ENCODE assay signal across 1 cellular context in genomic region chr6:28080631-28081485, GRCh38.
TF ChIP-seq lines count a peak whose summit lies in the region.

No MANE protein-coding gene starts in this region.

TF ChIP-seq in HepG2, 621 proteins besides CTCF, POLR2A, EP300 and RAD21 (continued from another document and continues in another):
- peak; percentile 82 for TF ChIP-seq ZNF275 (CRISPR knock-in tag; IDR thresholded peaks at IDR 0.05; ENCODE audit: borderline replicate concordance)
- peak; percentile 98 for TF ChIP-seq SIN3B (IDR thresholded peaks at IDR 0.05; ENCODE audit: low read length)
- TF ChIP-seq ZSCAN21 (CRISPR knock-in tag; IDR thresholded peaks at IDR 0.05; ENCODE audit: borderline replicate concordance) = peak; percentile 85
- TF ChIP-seq TBX3 (IDR thresholded peaks at IDR 0.05; ENCODE audit: borderline replicate concordance) = no peak; the same call in 1 of the 2 replicates
- TF ChIP-seq ZNF660 (CRISPR knock-in tag; IDR thresholded peaks at IDR 0.05; ENCODE audit: borderline replicate concordance, low read depth) = no peak
- TF ChIP-seq RCOR2 (CRISPR knock-in tag; IDR thresholded peaks at IDR 0.05) = 0 out of 2 replicates have a peak, but pooled peaks have one; percentile 33
- no peak for TF ChIP-seq NONO (IDR thresholded peaks at IDR 0.05)
- peak; percentile 96 for TF ChIP-seq NONO (CRISPR knock-in tag; conservative IDR thresholded peaks at IDR 0.05)
- TF ChIP-seq SMC3 (IDR thresholded peaks at IDR 0.05; ENCODE audit: low read length) = 0 out of 2 replicates have a peak, but pooled peaks have one; percentile 4
- TF ChIP-seq SOX13 (IDR thresholded peaks at IDR 0.05) = 0 out of 2 replicates have a peak, but pooled peaks have one; percentile 10
- peak in 1 of 2 experiments; percentile 71; a peak in 2 of 4 replicates for TF ChIP-seq SOX13 (CRISPR knock-in tag; conservative IDR thresholded peaks at IDR 0.05 in 1 of 2, IDR thresholded peaks at IDR 0.05 in 1 of 2)
- peak; percentile 73 for TF ChIP-seq ZBTB20 (CRISPR knock-in tag; IDR thresholded peaks at IDR 0.05; ENCODE audit: borderline replicate concordance, low read depth)
- TF ChIP-seq ZBTB7B (CRISPR knock-in tag; IDR thresholded peaks at IDR 0.05) = peak; percentile 45; the same call in 1 of the 2 replicates
- TF ChIP-seq NCOA2 (CRISPR knock-in tag; IDR thresholded peaks at IDR 0.05) = peak; percentile 71; the same call in 1 of the 2 replicates
- TF ChIP-seq RELA (CRISPR knock-in tag; IDR thresholded peaks at IDR 0.05) = no peak
- peak; percentile 99 for TF ChIP-seq YEATS4 (CRISPR knock-in tag; IDR thresholded peaks at IDR 0.05; ENCODE audit: borderline replicate concordance)
- TF ChIP-seq PPARG (CRISPR knock-in tag; conservative IDR thresholded peaks at IDR 0.05) = 0 out of 2 replicates have a peak, but pooled peaks have one; percentile 53
- no peak for TF ChIP-seq REXO4 (CRISPR knock-in tag; IDR thresholded peaks at IDR 0.05; ENCODE audit: borderline replicate concordance)
- TF ChIP-seq MED8 (CRISPR knock-in tag; IDR thresholded peaks at IDR 0.05; ENCODE audit: insufficient replicate concordance) = peak; percentile 29
- TF ChIP-seq THRA (CRISPR knock-in tag; IDR thresholded peaks at IDR 0.05; ENCODE audit: borderline replicate concordance) = peak; percentile 86
- TF ChIP-seq PHF20 (CRISPR knock-in tag; IDR thresholded peaks at IDR 0.05) = peak; percentile 99
- TF ChIP-seq MLLT10 (CRISPR knock-in tag; IDR thresholded peaks at IDR 0.05) = no peak
- no peak for TF ChIP-seq TERF1 (CRISPR knock-in tag; IDR thresholded peaks at IDR 0.05)
- peak; percentile 51; the same call in 1 of the 2 replicates for TF ChIP-seq ZNF121 (CRISPR knock-in tag; IDR thresholded peaks at IDR 0.05)
- TF ChIP-seq ZBTB4 (CRISPR knock-in tag; IDR thresholded peaks at IDR 0.05; ENCODE audit: borderline replicate concordance) = 0 out of 2 replicates have a peak, but pooled peaks have one; percentile 23
- no peak for TF ChIP-seq ZNF746 (CRISPR knock-in tag; IDR thresholded peaks at IDR 0.05)
- peak; percentile 62; the same call in 1 of the 2 replicates for TF ChIP-seq ZNF776 (CRISPR knock-in tag; IDR thresholded peaks at IDR 0.05)
- TF ChIP-seq MYPOP (CRISPR knock-in tag; IDR thresholded peaks at IDR 0.05) = peak; percentile 88
- peak; percentile 90 for TF ChIP-seq ZNF143 (CRISPR knock-in tag; IDR thresholded peaks at IDR 0.05)
- peak; percentile 83; the same call in 1 of the 2 replicates for TF ChIP-seq ZNF160 (CRISPR knock-in tag; IDR thresholded peaks at IDR 0.05)
- TF ChIP-seq ZNF530 (CRISPR knock-in tag; IDR thresholded peaks at IDR 0.05; ENCODE audit: low read depth) = no peak
- TF ChIP-seq ZNF639 (CRISPR knock-in tag; conservative IDR thresholded peaks at IDR 0.05) = peak; percentile 93
- TF ChIP-seq ZNF558 (CRISPR knock-in tag; IDR thresholded peaks at IDR 0.05; ENCODE audit: borderline replicate concordance) = peak; percentile 55; the same call in 1 of the 2 replicates
- no peak for TF ChIP-seq ZNF260 (CRISPR knock-in tag; IDR thresholded peaks at IDR 0.05; ENCODE audit: borderline replicate concordance, low read depth)
- TF ChIP-seq FOXJ3 (CRISPR knock-in tag; IDR thresholded peaks at IDR 0.05; ENCODE audit: borderline replicate concordance) = peak; percentile 68
- peak; percentile 98; the same call in 1 of the 2 replicates for TF ChIP-seq ZNF691 (CRISPR knock-in tag; IDR thresholded peaks at IDR 0.05; ENCODE audit: borderline replicate concordance, low read depth)
- peak; percentile 90 for TF ChIP-seq ZNF883 (CRISPR knock-in tag; IDR thresholded peaks at IDR 0.05; ENCODE audit: not compliant biosample characterization)
- peak; percentile 97 for TF ChIP-seq KMT2A (CRISPR knock-in tag; IDR thresholded peaks at IDR 0.05)
- no peak for TF ChIP-seq THAP7 (CRISPR knock-in tag; IDR thresholded peaks at IDR 0.05)
- TF ChIP-seq CREBL2 (CRISPR knock-in tag; IDR thresholded peaks at IDR 0.05; ENCODE audit: borderline replicate concordance) = no peak
- peak; percentile 96; the same call in 1 of the 2 replicates for TF ChIP-seq ZNF572 (CRISPR knock-in tag; IDR thresholded peaks at IDR 0.05)
- TF ChIP-seq SIN3A (IDR thresholded peaks at IDR 0.05; ENCODE audit: borderline replicate concordance, low read depth, low read length) = peak; percentile 97
- TF ChIP-seq TAF1 (CRISPR knock-in tag; IDR thresholded peaks at IDR 0.05) = peak; percentile 50
- TF ChIP-seq ZNF256 (CRISPR knock-in tag; conservative IDR thresholded peaks at IDR 0.05) = 0 out of 2 replicates have a peak, but pooled peaks have one; percentile 72
- peak; percentile 82 for TF ChIP-seq PATZ1 (CRISPR knock-in tag; IDR thresholded peaks at IDR 0.05)
- TF ChIP-seq ZNF333 (CRISPR knock-in tag; IDR thresholded peaks at IDR 0.05; ENCODE audit: borderline replicate concordance) = no peak
- TF ChIP-seq RBM22 (optimal IDR thresholded peaks at IDR 0.05; ENCODE audit: low read length) = peak; percentile 63
- TF ChIP-seq KAT8 (CRISPR knock-in tag; IDR thresholded peaks at IDR 0.05) = peak; percentile 99
- TF ChIP-seq RBM39 (IDR thresholded peaks at IDR 0.05; ENCODE audit: low read depth, low read length, poor library complexity, severe bottlenecking) = peak; percentile 50
- TF ChIP-seq SP2 (CRISPR knock-in tag; IDR thresholded peaks at IDR 0.05) = peak; percentile 55
- peak; percentile 93 for TF ChIP-seq ZFP1 (CRISPR knock-in tag; IDR thresholded peaks at IDR 0.05)
- peak; percentile 73 for TF ChIP-seq HNF4A (CRISPR knock-in tag; IDR thresholded peaks at IDR 0.05)
- TF ChIP-seq BRD4 (CRISPR knock-in tag; IDR thresholded peaks at IDR 0.05) = peak; percentile 89; the same call in 1 of the 2 replicates
- peak; percentile 79 for TF ChIP-seq MEF2D (CRISPR knock-in tag; IDR thresholded peaks at IDR 0.05)
- peak; percentile 84; the same call in 1 of the 2 replicates for TF ChIP-seq SMAD1 (CRISPR knock-in tag; IDR thresholded peaks at IDR 0.05; ENCODE audit: borderline replicate concordance, low read depth)
- 0 out of 2 replicates have a peak, but pooled peaks have one; percentile 28 for TF ChIP-seq ZNF430 (CRISPR knock-in tag; IDR thresholded peaks at IDR 0.05)
- no peak for TF ChIP-seq HNRNPK (IDR thresholded peaks at IDR 0.05; ENCODE audit: low read depth, low read length, poor library complexity, severe bottlenecking)
